Comparison of ENCODE assay signal across 10 cellular contexts in genomic region chr5:9361835-9362234, GRCh38.
DNase-seq lines count a peak whose midpoint lies in the region; ATAC-seq, FAIRE-seq and TF ChIP-seq lines count a peak whose summit lies in the region.
"Had no signal": no experiment of that assay in that cellular context is flagged by ENCODE, and none has a peak within 500 bp of the region (broad histone marks: within the 10 kb centered on the region; RNA-seq: fewer than 3 reads in every experiment).

No MANE protein-coding gene starts in this region.

- peak; percentile 81 for TF ChIP-seq CTCF in cardiac fibroblast (IDR thresholded peaks at IDR 0.05; ENCODE audit: low read depth, low read length)
- peak; percentile 63 to 79 (median 79) for TF ChIP-seq CTCF in right lobe of liver (IDR thresholded peaks at IDR 0.05)
- peak in 5 of 6 experiments; percentile 46 to 65 (median 51) for TF ChIP-seq CTCF in upper lobe of left lung (IDR thresholded peaks at IDR 0.05)

- no peaks in the 10 kb centered on the region for H3K4me1 ChIP-seq in right lobe of liver
- no peaks in the 10 kb centered on the region for H3K4me1 ChIP-seq in upper lobe of left lung

- intact Hi-C loops in right lobe of liver (cut with DNase I), result no loop called here

- H3K27me3 ChIP-seq in right lobe of liver (no peaks in the 10 kb centered on the region), upper lobe of left lung (no peaks in the 10 kb centered on the region)
- H3K27me3 ChIP-seq: BLaER1 treated with 17β-estradiol and CSF1 and Interleukin-3, amounts not matched to agents 10 nM and 100 nM had no signal

- H3K36me3 ChIP-seq in right lobe of liver (no peaks in the 10 kb centered on the region), upper lobe of left lung (no peaks in the 10 kb centered on the region)
- H3K36me3 ChIP-seq: BLaER1 treated with 17β-estradiol and CSF1 and Interleukin-3, amounts not matched to agents 10 nM and 100 nM had no signal

- TF ChIP-seq EP300 in upper lobe of left lung (IDR thresholded peaks at IDR 0.05), result no peak

- H3K27ac ChIP-seq in right lobe of liver (no peak overlapping the region), upper lobe of left lung (no peak overlapping the region)
- H3K27ac ChIP-seq: BLaER1 treated with 17β-estradiol and CSF1 and Interleukin-3, amounts not matched to agents 10 nM and 100 nM; epithelial cell of prostate had no signal

- DNase-seq in NCI-H2029 treated with DMSO at 0.1 percent for 48 hours (lab: John Stamatoyannopoulos, UW) (peak; percentile 22), NCI-H2029 (lab: John Stamatoyannopoulos, UW) (no peak), RCC 7860 (ENCODE audit: low spot score) (peak; percentile 40), cardiac fibroblast (ENCODE audit: low read depth in 2 of 2) (peak; percentile 78 to 84), right lobe of liver (peak in 2 of 3 donors; percentile 27 to 62), upper lobe of left lung (peak in 1 of 2 donors; percentile 50)

- TF ChIP-seq POLR2A in right lobe of liver (IDR thresholded peaks at IDR 0.05) (no peak), upper lobe of left lung (IDR thresholded peaks at IDR 0.05) (no peak)

- H3K9me3 ChIP-seq in right lobe of liver (peaks cover 0 to 3% (median 0%) of the 10 kb centered on the region in 4 donors), upper lobe of left lung (no peaks in the 10 kb centered on the region)
- H3K9me3 ChIP-seq: BLaER1 treated with 17β-estradiol and CSF1 and Interleukin-3, amounts not matched to agents 10 nM and 100 nM had no signal

- FAIRE-seq in RCC 7860 (lab: Jason Lieb, UNC), result peak; percentile 4

- no peak overlapping the region for H3K4me3 ChIP-seq in cardiac fibroblast (replicated peaks in 1 of 2; ENCODE audit: low read depth in 2 of 2, low read length in 2 of 2)
- H3K4me3 ChIP-seq in right lobe of liver, result no peak overlapping the region
- H3K4me3 ChIP-seq in upper lobe of left lung, result no peak overlapping the region
- H3K4me3 ChIP-seq: BLaER1 treated with 17β-estradiol and CSF1 and Interleukin-3, amounts not matched to agents 10 nM and 100 nM had no signal

- 8% methylated on average over 3 of the region's 8 CpGs for WGBS in right lobe of liver (ENCODE audit: insufficient coverage, low coverage, low lambda C conversion rate, missing lambda C conversion rate)
- WGBS in upper lobe of left lung, 2 donors, result 51 to 53% methylated on average over 8 of the region's 8 CpGs

- ATAC-seq in GM21423 (IDR thresholded peaks at IDR 0.05; ENCODE audit: unreplicated experiment) (peak; percentile 56), HG03565 (IDR thresholded peaks at IDR 0.05; ENCODE audit: unreplicated experiment) (peak; percentile 44), right lobe of liver (peak; percentile 86 to 94 (median 89)), upper lobe of left lung (ENCODE audit: low FRiP score in 2 of 2) (peak; percentile 47 to 75)
